32 cellular contexts compared by ENCODE assay signal in genomic region chr16:6846452-6846851, GRCh38.
"Had no signal": no experiment of that assay in that cellular context is flagged by ENCODE, and none has a peak within 500 bp of the region (broad histone marks: within the 10 kb centered on the region; RNA-seq: fewer than 3 reads in every experiment).

No MANE protein-coding gene starts in this region.

- H3K36me3 ChIP-seq: ascending aorta, breast epithelium, cardiac muscle cell, esophagus muscularis mucosa, gastrocnemius medialis, WERI-Rb-1 had no signal

- H3K4me3 ChIP-seq: ascending aorta, breast epithelium, cardiac muscle cell, coronary artery, esophagus muscularis mucosa, gastrocnemius medialis had no signal

- H3K9me3 ChIP-seq: ascending aorta, esophagus muscularis mucosa, gastrocnemius medialis had no signal

- ATAC-seq: activated CD4-positive, CD25-positive, alpha-beta regulatory T cell treated with anti-CD3 and anti-CD28 coated beads, Interleukin-2, amount 50 U/mL, for 24 hours; activated CD8-positive, alpha-beta T cell treated with anti-CD3 and anti-CD28 coated beads, Interleukin-2, amount 10 ng/mL, durations not matched to agents 7 days and 5 days; activated naive CD4-positive, alpha-beta T cell treated with anti-CD3 and anti-CD28 coated beads, Interleukin-2, amount 50 U/mL, for 72 hours; activated T-cell treated with anti-CD3 and anti-CD28 coated beads, Interleukin-2, amount 50 U/mL, for 72 hours; effector memory CD8-positive, alpha-beta T cell; foreskin keratinocyte; gastrocnemius medialis; T-helper 17 cell had no signal

- H3K27ac ChIP-seq: ascending aorta, breast epithelium, cardiac muscle cell, coronary artery, esophagus muscularis mucosa, foreskin keratinocyte, gastrocnemius medialis, WERI-Rb-1 had no signal

- H3K4me1 ChIP-seq: ascending aorta, breast epithelium, esophagus muscularis mucosa, foreskin keratinocyte, gastrocnemius medialis had no signal

- H3K27me3 ChIP-seq: ascending aorta, breast epithelium, cardiac muscle cell, esophagus muscularis mucosa, foreskin keratinocyte, gastrocnemius medialis had no signal

- DNase-seq: activated B cell treated with CpG ODN at 0.5 μM for 24 hours; activated CD4-positive, alpha-beta memory T cell treated with anti-CD3 and anti-CD28 coated beads for 36 hours; activated CD4-positive, alpha-beta T cell treated with anti-CD3 and anti-CD28 coated beads, Interleukin-2, amount 10 ng/mL, durations not matched to agents 24 days and 14 days; activated CD8-positive, alpha-beta memory T cell treated with anti-CD3 and anti-CD28 coated beads, Interleukin-2, amount 50 U/mL, for 48 hours; activated CD8-positive, alpha-beta T cell treated with anti-CD3 and anti-CD28 coated beads, Interleukin-2, amount 10 ng/mL, durations not matched to agents 7 days and 5 days; activated gamma-delta T cell; activated naive CD4-positive, alpha-beta T cell; activated naive CD4-positive, alpha-beta T cell treated with anti-CD3 and anti-CD28 coated beads, Interleukin-2, amount 10 ng/mL, durations not matched to agents 7 days and 5 days; activated naive CD8-positive, alpha-beta T cell treated with anti-CD3 and anti-CD28 coated beads, Interleukin-2, amount 10 ng/mL, durations not matched to agents 7 days and 5 days; activated T-cell treated with anti-CD3 and anti-CD28 coated beads for 4 hours; activated T-cell treated with anti-CD3 and anti-CD28 coated beads, Interleukin-2, amount 50 U/mL, for 24 hours; activated T-cell treated with anti-CD3 and anti-CD28 coated beads, Interleukin-2, amount 50 U/mL, for 72 hours; central memory CD4-positive, alpha-beta T cell; cerebellar nuclear complex; dermis blood vessel endothelial cell; effector CD4-positive, alpha-beta T cell; effector memory CD8-positive, alpha-beta T cell; erythroblast; foreskin keratinocyte; gastrocnemius medialis; glutamatergic neuron; T-helper 1 cell; T-helper 17 cell; T1000; WERI-Rb-1 had no signal
